ENCODE assay signal across 19 cellular contexts in genomic region chr4:73734405-73735070, GRCh38. TPM values are rescaled to one million over a fixed set of nuclear protein-coding genes. Genes with fewer than 3 reads are reported as not detected.
DNase-seq lines count a peak whose midpoint lies in the region; FAIRE-seq and TF ChIP-seq lines count a peak whose summit lies in the region.
"Had no signal": no experiment of that assay in that cellular context is flagged by ENCODE, and none has a peak within 500 bp of the region (broad histone marks: within the 10 kb centered on the region; RNA-seq: fewer than 3 reads in every experiment).

No MANE protein-coding gene starts in this region.

- no peaks in the 10 kb centered on the region for H4K20me1 ChIP-seq in PC-9 (ENCODE audit: insufficient read depth)

- H3K4me3 ChIP-seq in PC-9 (no peak overlapping the region), fibroblast of mammary gland (ENCODE audit: control insufficient read depth, low read depth, low read length) (no peak overlapping the region), small intestine (ENCODE audit: low read depth in 1 of 2, low read length in 2 of 2) (no peak overlapping the region), BE2C (ENCODE audit: low read depth, low read length) (no peak overlapping the region)
- H3K4me3 ChIP-seq: esophagus muscularis mucosa, stomach had no signal

- no TSS peak for BruUV-seq in PC-9 (replicated peaks; lab: Mats Ljungman, UMichigan)

- TF ChIP-seq CTCF in PC-9 (conservative IDR thresholded peaks at IDR 0.05) (no peak), fibroblast of mammary gland (conservative IDR thresholded peaks at IDR 0.05; ENCODE audit: control insufficient read depth, insufficient read depth, low read depth, low read length) (no peak), GM10266 (IDR thresholded peaks at IDR 0.05; ENCODE audit: control insufficient read depth, insufficient read depth, low read depth, missing control alignments) (no peak), BE2C (IDR thresholded peaks at IDR 0.05; ENCODE audit: low read depth, low read length) (no peak)

- no peak overlapping the region for H2AFZ ChIP-seq in PC-9

- H3K9me2 ChIP-seq in PC-9 (ENCODE audit: insufficient read depth), result no peaks in the 10 kb centered on the region

- CTCF ChIA-PET in PC-9 (lab: Charles Lee), result no interaction called here

- H3K4me1 ChIP-seq in PC-9 (replicated peaks; ENCODE audit: insufficient read depth) (peaks cover 17% of the 10 kb centered on the region), small intestine (ENCODE audit: control insufficient read depth in 2 of 2, insufficient read depth in 1 of 2, low read depth in 1 of 2, low read length in 1 of 2) (peaks cover 0 to under 1% of the 10 kb centered on the region in 2 donors), BE2C (no peaks in the 10 kb centered on the region)

- H3K27ac ChIP-seq in PC-9 (0 out of 2 replicates have a peak overlapping the region, but pooled peaks have one; percentile 11), small intestine (ENCODE audit: low read depth in 1 of 2, low read length in 1 of 2) (no peak overlapping the region)
- H3K27ac ChIP-seq: esophagus muscularis mucosa had no signal

- POLR2A ChIA-PET in PC-9 (lab: Charles Lee; ENCODE audit: unreplicated experiment), result no interaction called here

- no peak overlapping the region for H3K4me2 ChIP-seq in PC-9

- FAIRE-seq in small intestine (lab: Jason Lieb, UNC), result no peak

- H3F3A ChIP-seq in PC-9 (ENCODE audit: insufficient read depth, low read depth), result no peaks in the 10 kb centered on the region; the same call in 1 of the 2 replicates

- WGBS in small intestine, 3 donors, result 70 to 81% (median 77%) methylated on average over 4 of the region's 4 CpGs

- H3K27me3 ChIP-seq in PC-9 (ENCODE audit: insufficient read depth, low read depth) (no peaks in the 10 kb centered on the region), small intestine (ENCODE audit: control insufficient read depth in 2 of 2, insufficient read depth in 2 of 2, low read length in 2 of 2) (no peaks in the 10 kb centered on the region), BE2C (no peaks in the 10 kb centered on the region)
- H3K27me3 ChIP-seq: esophagus muscularis mucosa, stomach had no signal

- intact Hi-C loops in PC-9 (cut with micrococcal nuclease; ENCODE audit: unreplicated experiment), result no loop called here

- H3K9me3 ChIP-seq in PC-9 (ENCODE audit: insufficient read depth, low read depth) (no peaks in the 10 kb centered on the region; the same call in none of the 2 replicates), small intestine (ENCODE audit: control insufficient read depth, low read depth) (no peaks in the 10 kb centered on the region), BE2C (no peaks in the 10 kb centered on the region)
- H3K9me3 ChIP-seq: esophagus muscularis mucosa, stomach had no signal

- no peaks in the 10 kb centered on the region for H3K36me3 ChIP-seq in PC-9 (ENCODE audit: low read depth)
- H3K36me3 ChIP-seq in small intestine (ENCODE audit: control insufficient read depth in 2 of 2, insufficient read depth in 2 of 2, low read length in 2 of 2), result no peaks in the 10 kb centered on the region
- H3K36me3 ChIP-seq in BE2C, result no peaks in the 10 kb centered on the region
- H3K36me3 ChIP-seq: esophagus muscularis mucosa, stomach had no signal

- DNase-seq in EL (peak; percentile 53), PC-9 (peak in 1 of 2 experiments; percentile 41), fibroblast of mammary gland (ENCODE audit: low read depth) (peak; percentile 63), renal cortical epithelial cell (ENCODE audit: low read depth) (peak; percentile 36), GM10266 (ENCODE audit: extremely low spot score) (no peak), cerebellar nuclear complex (lab: John Stamatoyannopoulos, UW) (no peak), small intestine (no peak), BE2C (no peak)
- DNase-seq: activated CD4-positive, CD25-positive, alpha-beta regulatory T cell; activated gamma-delta T cell treated with Interleukin-2 at 50 U/mL for 16 hours; aorta; CD4-positive, CD25-positive, alpha-beta regulatory T cell; DMS79 treated with DMSO at 0.1 percent for 48 hours; NCI-H1694; NCI-H510A treated with DMSO at 0.1 percent for 48 hours; posterior cingulate gyrus; stomach; T-cell had no signal

- no peaks in the 10 kb centered on the region for H3K79me2 ChIP-seq in PC-9 (ENCODE audit: low read depth)

RNA-seq across cellular contexts. Expression of gene CXCL8, which starts 5.8 kb away (rescaled TPM):
- 0.35 and 0.38 TPM in 2 replicates for total RNA-seq in PC-9 (2021)
- 110 and 1,468 TPM in 2 replicates for total RNA-seq in renal cortical epithelial cell
- 1 to 10 TPM; 2.2 to 8.6 (median 2.4) TPM for polyA plus RNA-seq in small intestine
- not detected for polyA plus RNA-seq in BE2C (2012; ENCODE audit: insufficient read depth, insufficient read length, low read depth)

Comparison
In these comparisons a context has a peak if more than half of its experiments do, and no peak if none do; other contexts are left out.
1. DNase-seq: peak in EL (single experiment), fibroblast of mammary gland (single experiment) and renal cortical epithelial cell (single experiment); none in GM10266 (single experiment), cerebellar nuclear complex (0 of 2), small intestine (single experiment) and BE2C (single experiment).
2. RNA of gene CXCL8, which starts 5.8 kb away (total RNA-seq): 110 to 1,468 TPM in renal cortical epithelial cell; 0.35 to 0.38 TPM in PC-9; every median in the first group is over 10 times any median in the second.